ENCODE assay signal across 9 cellular contexts in genomic region chr15:74384566-74385441, GRCh38. TPM values are rescaled to one million over a fixed set of nuclear protein-coding genes. Genes with fewer than 3 reads are reported as not detected.
DNase-seq lines count a peak whose midpoint lies in the region; ATAC-seq, FAIRE-seq and TF ChIP-seq lines count a peak whose summit lies in the region.
"Had no signal": no experiment of that assay in that cellular context is flagged by ENCODE, and none has a peak within 500 bp of the region (broad histone marks: within the 10 kb centered on the region; RNA-seq: fewer than 3 reads in every experiment).

No MANE protein-coding gene starts in this region.

- ATAC-seq in GM21423 (IDR thresholded peaks at IDR 0.05; ENCODE audit: unreplicated experiment) = peak; percentile 54

- peak; percentile 81 for DNase-seq in GM12892 (ENCODE audit: insufficient read length)
- peak; percentile 70 for DNase-seq in HK-2 (ENCODE audit: unreplicated experiment)
- peak; percentile 46 for DNase-seq in activated CD4-positive, alpha-beta T cell treated with anti-CD3 and anti-CD28 coated beads, Interleukin-2, amount 10 ng/mL, durations not matched to agents 7 days and 5 days
- DNase-seq in kidney tubule cell (ENCODE audit: low spot score) = peak; percentile 97
- no peak for DNase-seq in endodermal cell
- DNase-seq in NCI-H1417 treated with DMSO at 0.1 percent for 48 hours (lab: John Stamatoyannopoulos, UW) = no peak
- no peak for DNase-seq in NCI-H2107 treated with DMSO at 0.1 percent for 48 hours (lab: John Stamatoyannopoulos, UW; ENCODE audit: unreplicated experiment)

- H3K4me3 Mint-ChIP-seq in activated CD4-positive, alpha-beta T cell treated with anti-CD3 and anti-CD28 coated beads, Interleukin-2, amount 10 ng/mL, durations not matched to agents 7 days and 5 days = no peak overlapping the region
- no peak overlapping the region for H3K4me3 Mint-ChIP-seq in endodermal cell

- TF ChIP-seq POLR2A in GM12892 (IDR thresholded peaks at IDR 0.05; ENCODE audit: low read depth, low read length) = peak; percentile 75; the same call in 1 of the 2 replicates

- no peaks in the 10 kb centered on the region for H3K4me1 ChIP-seq in endodermal cell (ENCODE audit: control insufficient read depth, insufficient read depth, low read length)

- peaks cover 45% of the 10 kb centered on the region for H3K4me1 Mint-ChIP-seq in activated CD4-positive, alpha-beta T cell treated with anti-CD3 and anti-CD28 coated beads, Interleukin-2, amount 10 ng/mL, durations not matched to agents 7 days and 5 days
- peaks cover 9% of the 10 kb centered on the region for H3K4me1 Mint-ChIP-seq in endodermal cell

- no peaks in the 10 kb centered on the region for H3K36me3 Mint-ChIP-seq in activated CD4-positive, alpha-beta T cell treated with anti-CD3 and anti-CD28 coated beads, Interleukin-2, amount 10 ng/mL, durations not matched to agents 7 days and 5 days (ENCODE audit: low read depth)
- no peaks in the 10 kb centered on the region for H3K36me3 Mint-ChIP-seq in endodermal cell (ENCODE audit: low read depth)

- 79 to 82% methylated on average over 3 to 9 of the region's 9 CpGs for WGBS in endodermal cell (ENCODE audit: insufficient coverage in 1 of 2, insufficient read length in 1 of 2), 2 experiments

- H3K9me3 Mint-ChIP-seq in activated CD4-positive, alpha-beta T cell treated with anti-CD3 and anti-CD28 coated beads, Interleukin-2, amount 10 ng/mL, durations not matched to agents 7 days and 5 days = no peaks in the 10 kb centered on the region
- H3K9me3 Mint-ChIP-seq in endodermal cell = no peaks in the 10 kb centered on the region

- H3K27me3 Mint-ChIP-seq in activated CD4-positive, alpha-beta T cell treated with anti-CD3 and anti-CD28 coated beads, Interleukin-2, amount 10 ng/mL, durations not matched to agents 7 days and 5 days = no peaks in the 10 kb centered on the region
- H3K27me3 Mint-ChIP-seq in endodermal cell (ENCODE audit: insufficient read depth) = no peaks in the 10 kb centered on the region

- H3K27ac ChIP-seq in endodermal cell (ENCODE audit: low read depth, low read length) = no peak overlapping the region

- no peak for FAIRE-seq in GM12892 (lab: Jason Lieb, UNC)

- no peaks in the 10 kb centered on the region for H3K9me3 ChIP-seq in endodermal cell (ENCODE audit: control insufficient read depth, low read length)

- no peak overlapping the region for H3K9ac ChIP-seq in endodermal cell (ENCODE audit: extremely low read depth, low read length, poor library complexity, severe bottlenecking)

- no peak for TF ChIP-seq CTCF in endodermal cell (conservative IDR thresholded peaks at IDR 0.05)

- H3K36me3 ChIP-seq in endodermal cell (ENCODE audit: control insufficient read depth, insufficient read depth, low read length) = no peaks in the 10 kb centered on the region

- peak overlapping the region; percentile 93 for H3K27ac Mint-ChIP-seq in activated CD4-positive, alpha-beta T cell treated with anti-CD3 and anti-CD28 coated beads, Interleukin-2, amount 10 ng/mL, durations not matched to agents 7 days and 5 days
- H3K27ac Mint-ChIP-seq in endodermal cell = no peak overlapping the region

- no peaks in the 10 kb centered on the region for H3K27me3 ChIP-seq in endodermal cell (ENCODE audit: control insufficient read depth, insufficient read depth, low read length, poor library complexity, severe bottlenecking)

- POLR2A ChIA-PET in activated CD4-positive, alpha-beta T cell treated with anti-CD3 and anti-CD28 coated beads, Interleukin-2, amount 10 ng/mL, durations not matched to agents 7 days and 5 days (lab: Charles Lee) = interaction anchor here (0.8 to 1.1 kb wide), 3 partner anchors 16 to 50 kb away, joined by 3 to 6 read pairs (median 4); no protein-coding TSS in a partner anchor

- H3K4me3 ChIP-seq in endodermal cell (ENCODE audit: low read length) = no peak overlapping the region

- CTCF ChIA-PET in activated CD4-positive, alpha-beta T cell treated with anti-CD3 and anti-CD28 coated beads, Interleukin-2, amount 10 ng/mL, durations not matched to agents 7 days and 5 days (lab: Charles Lee) = interaction anchor here (0.5 to 5.6 kb wide), 16 partner anchors 10 to 403 kb away, joined by 3 to 120 read pairs (median 5); partner anchors contain the start of gene SEMA7A

RNA-seq across cellular contexts. Expression of gene CYP11A1, which starts 17.4 kb away (rescaled TPM):
- 1.5 TPM for polyA plus RNA-seq in GM12892 (2012; ENCODE audit: missing spikeins)
- total RNA-seq in activated CD4-positive, alpha-beta T cell treated with anti-CD3 and anti-CD28 coated beads, Interleukin-2, amount 10 ng/mL, durations not matched to agents 7 days and 5 days = not detected
- 1 to 10 TPM; 4.8 to 5.3 TPM for total RNA-seq in endodermal cell
- polyA plus RNA-seq in endodermal cell (2013, experiment 1 of 2) = 1.1 TPM
- 1.0 TPM for polyA plus RNA-seq in endodermal cell (2013, experiment 2 of 2)
- total RNA-seq: RPMI7951 had no signal

RNA-seq across cellular contexts. Expression of gene SEMA7A, which starts 49.0 kb away (rescaled TPM):
- polyA plus RNA-seq in GM12892 (2012; ENCODE audit: missing spikeins) = 61.4 TPM
- total RNA-seq in activated CD4-positive, alpha-beta T cell treated with anti-CD3 and anti-CD28 coated beads, Interleukin-2, amount 10 ng/mL, durations not matched to agents 7 days and 5 days = 1 to 10 TPM; 2.7 to 3.5 TPM
- total RNA-seq in endodermal cell = 1 to 10 TPM; 8.1 to 8.2 TPM
- 21.8 TPM for polyA plus RNA-seq in endodermal cell (2013, experiment 1 of 2)
- polyA plus RNA-seq in endodermal cell (2013, experiment 2 of 2) = 21.5 TPM

Comparison
In these comparisons a context has a peak if more than half of its experiments do, and no peak if none do; other contexts are left out.
1. DNase-seq: peak in GM12892 (single experiment), HK-2 (single experiment), activated CD4-positive, alpha-beta T cell treated with anti-CD3 and anti-CD28 coated beads, Interleukin-2, amount 10 ng/mL, durations not matched to agents 7 days and 5 days (single experiment) and kidney tubule cell (single experiment); none in endodermal cell (single experiment), NCI-H1417 treated with DMSO at 0.1 percent for 48 hours (single experiment) and NCI-H2107 treated with DMSO at 0.1 percent for 48 hours (single experiment).
2. RNA of gene CYP11A1, which starts 17.4 kb away (total RNA-seq): 4.8 to 5.3 TPM in endodermal cell; not detected in activated CD4-positive, alpha-beta T cell treated with anti-CD3 and anti-CD28 coated beads, Interleukin-2, amount 10 ng/mL, durations not matched to agents 7 days and 5 days; every median in the first group is over 4 times any median in the second.